Comparison of ENCODE assay signal across 18 cellular contexts in genomic region chr17:45771473-45771959, GRCh38. TPM values are rescaled to one million over a fixed set of nuclear protein-coding genes. Genes with fewer than 3 reads are reported as not detected.
A peak's percentile ranks its signal among the peaks of the same experiment; 100 is the strongest.
DNase-seq lines count a peak whose midpoint lies in the region; ATAC-seq, FAIRE-seq and TF ChIP-seq lines count a peak whose summit lies in the region.
"Had no signal": no experiment of that assay in that cellular context is flagged by ENCODE, and none has a peak within 500 bp of the region (broad histone marks: within the 10 kb centered on the region; RNA-seq: fewer than 3 reads in every experiment).

No MANE protein-coding gene starts in this region.

- CTCF ChIA-PET in HEK293 (lab: Yijun Ruan, JAX) (interaction anchor here (0.5 to 6.1 kb wide), 7 partner anchors 11 to 1071 kb away, joined by 3 to 53 read pairs (median 4); partner anchors contain the start of gene CRHR1), H1 (lab: Charles Lee; ENCODE audit: partially characterized antibody) (interaction anchor here (0.8 to 6.6 kb wide), 28 partner anchors 9 to 407 kb away, joined by 3 to 84 read pairs (median 5); partner anchors contain the start of gene CRHR1)

- H4K5ac ChIP-seq in H1 (ENCODE audit: insufficient read length, low read depth, low read length), result peak overlapping the region; percentile 22

- H3K4ac ChIP-seq in H1 (replicated peaks; ENCODE audit: insufficient read length, low read depth, low read length), result no peak overlapping the region
- H3K4ac ChIP-seq in neuronal stem cell (ENCODE audit: low read length), result no peak overlapping the region

- POLR2A ChIA-PET in HEK293 (lab: Yijun Ruan, JAX), result interaction anchor here (1.2 kb wide), 1 partner anchor 12 kb away, joined by 3 read pairs; the partner anchor contains the start of gene CRHR1
- POLR2A ChIA-PET in H1 (lab: Charles Lee; ENCODE audit: partially characterized antibody), result interaction anchor here (1.5 to 5.3 kb wide), 2 partner anchors 12 to 15 kb away, joined by 4 to 23 read pairs; partner anchors contain the start of gene CRHR1

- H3K79me1 ChIP-seq in H1 (ENCODE audit: low read depth, low read length) (no peaks in the 10 kb centered on the region), neuronal stem cell (ENCODE audit: low read depth, low read length) (no peaks in the 10 kb centered on the region)

- H2AFZ ChIP-seq in H1 (ENCODE audit: low read length) (peak overlapping the region; percentile 35; the same call in 1 of the 2 replicates), neuronal stem cell (ENCODE audit: low read length) (peak overlapping the region; percentile 40)

- no peak for TF ChIP-seq POLR2A in H1 (IDR thresholded peaks at IDR 0.05; ENCODE audit: control extremely low read depth in 1 of 2, low read depth in 2 of 2, low read length in 2 of 2)

- FAIRE-seq in H1 (lab: Jason Lieb, UNC), result no peak
- FAIRE-seq in urothelium cell line (lab: Jason Lieb, UNC), result no peak
- FAIRE-seq: GM18507 had no signal

- TF ChIP-seq CTCF in HEK293 (tag by site-specific recombination; IDR thresholded peaks at IDR 0.05), result no peak
- no peak for TF ChIP-seq CTCF in H1 (IDR thresholded peaks at IDR 0.05; ENCODE audit: control extremely low read depth in 1 of 3, insufficient read depth in 1 of 3, low read depth in 1 of 3, low read length in 3 of 3)

- no peak overlapping the region for H2BK20ac ChIP-seq in H1 (ENCODE audit: low read length)

- TF ChIP-seq EP300 in H1 (IDR thresholded peaks at IDR 0.05; ENCODE audit: borderline replicate concordance in 1 of 2, low read depth in 2 of 2, low read length in 2 of 2), result no peak

- H3K27me3 ChIP-seq in H1 (replicated peaks in 1 of 4; ENCODE audit: control insufficient read depth in 3 of 4, extremely low read depth in 1 of 4, insufficient read depth in 3 of 4, low read length in 3 of 4) (no peaks in the 10 kb centered on the region), neuronal stem cell (ENCODE audit: control insufficient read depth in 3 of 3, insufficient read depth in 3 of 3, low read depth in 1 of 3, low read length in 3 of 3) (peaks cover 0 to 30% (median 0%) of the 10 kb centered on the region in 3 experiments)

- no peaks in the 10 kb centered on the region for H3K79me2 ChIP-seq in H1 (ENCODE audit: control insufficient read depth in 1 of 2, insufficient read depth in 2 of 2, low read length in 2 of 2)

- H2BK5ac ChIP-seq in H1 (ENCODE audit: low read depth, low read length) (no peak overlapping the region), neuronal stem cell (ENCODE audit: low read length) (peak overlapping the region; percentile 69)

- H3K36me3 ChIP-seq in HEK293 (ENCODE audit: control insufficient read depth in 2 of 2, insufficient read depth in 1 of 2, low read length in 2 of 2), result no peaks in the 10 kb centered on the region
- no peaks in the 10 kb centered on the region for H3K36me3 ChIP-seq in H1 (ENCODE audit: control insufficient read depth in 2 of 4, insufficient read depth in 4 of 4, low read length in 3 of 4)
- H3K36me3 ChIP-seq in neuronal stem cell (replicated peaks in 1 of 2; ENCODE audit: control insufficient read depth in 2 of 2, insufficient read depth in 2 of 2, low read length in 2 of 2), result no peaks in the 10 kb centered on the region

- H3K23ac ChIP-seq in H1 (ENCODE audit: insufficient read length), result no peak overlapping the region
- no peak overlapping the region for H3K23ac ChIP-seq in neuronal stem cell (ENCODE audit: low read depth, low read length, poor library complexity)

- H2BK120ac ChIP-seq in H1 (replicated peaks; ENCODE audit: low read depth, low read length) (no peak overlapping the region), neuronal stem cell (ENCODE audit: low read depth, low read length) (no peak overlapping the region)

- WGBS in H1 (ENCODE audit: extremely low coverage in 1 of 2, insufficient coverage in 1 of 2, insufficient read length in 1 of 2, insufficient replicate concordance in 2 of 2, low coverage in 1 of 2, low lambda C conversion rate in 2 of 2, missing lambda C conversion rate in 1 of 2), 2 experiments, result 29% methylated on average over 8 of the region's 8 CpGs; no CpG with 5 or more reads in 1 of the 2 experiments
- no CpG with 5 or more reads among the region's 8 CpGs for whole genome bisulfite sequencing in neuronal stem cell (ENCODE audit: extremely low coverage in 2 of 2, insufficient read length in 2 of 2, insufficient replicate concordance in 1 of 2), 2 donors

- no peaks in the 10 kb centered on the region for H4K20me1 ChIP-seq in H1 (replicated peaks in 1 of 2; ENCODE audit: control insufficient read depth in 1 of 2, insufficient read depth in 2 of 2, low read length in 2 of 2)

- peaks cover 1% of the 10 kb centered on the region; the same call in 1 of the 2 replicates for H3K23me2 ChIP-seq in H1 (ENCODE audit: low read depth, low read length)

- H2BK12ac ChIP-seq in H1 (ENCODE audit: low read depth, low read length), result peak overlapping the region; percentile 68; the same call in 1 of the 2 replicates
- H2BK12ac ChIP-seq in neuronal stem cell (ENCODE audit: low read length), result no peak overlapping the region

- no peak overlapping the region for H3K9ac ChIP-seq in H1 (replicated peaks in 1 of 4; ENCODE audit: extremely low read depth in 1 of 4, low read depth in 3 of 4, low read length in 3 of 4)
- no peak overlapping the region for H3K9ac ChIP-seq in neuronal stem cell (ENCODE audit: low read depth, low read length, poor library complexity)

- H4K91ac ChIP-seq in H1 (replicated peaks; ENCODE audit: insufficient read length, low read length) (no peak overlapping the region), neuronal stem cell (ENCODE audit: low read depth, low read length, poor library complexity) (no peak overlapping the region)

- no peaks in the 10 kb centered on the region for H3K4me1 ChIP-seq in HEK293 (ENCODE audit: control insufficient read depth, insufficient read depth, low read length)
- peaks cover 9 to 17% (median 13%) of the 10 kb centered on the region in 4 experiments for H3K4me1 ChIP-seq in H1 (replicated peaks in 1 of 4; ENCODE audit: control insufficient read depth in 3 of 4, insufficient read depth in 4 of 4, low read length in 3 of 4)
- H3K4me1 ChIP-seq in neuronal stem cell (ENCODE audit: control insufficient read depth in 2 of 2, insufficient read depth in 1 of 2, low read depth in 1 of 2, low read length in 2 of 2), result peaks cover 4 to 31% of the 10 kb centered on the region in 2 donors

- H3K9me3 ChIP-seq in HEK293 (ENCODE audit: control insufficient read depth, insufficient read depth, low read depth, low read length), result no peaks in the 10 kb centered on the region
- H3K9me3 ChIP-seq in H1 (ENCODE audit: insufficient read depth in 2 of 2, low read depth in 1 of 2, low read length in 1 of 2), result no peaks in the 10 kb centered on the region
- no peaks in the 10 kb centered on the region for H3K9me3 ChIP-seq in neuronal stem cell (replicated peaks in 1 of 2; ENCODE audit: control insufficient read depth in 2 of 2, insufficient read depth in 1 of 2, low read depth in 1 of 2, low read length in 2 of 2)

- no peak overlapping the region for H3K14ac ChIP-seq in H1 (ENCODE audit: insufficient read length)
- H3K14ac ChIP-seq in neuronal stem cell (ENCODE audit: low read length), result no peak overlapping the region

- H3K27ac ChIP-seq in HEK293 (ENCODE audit: extremely low read depth, low read depth, low read length), result no peak overlapping the region
- no peak overlapping the region for H3K27ac ChIP-seq in H1 (ENCODE audit: low read depth, low read length)
- H3K27ac ChIP-seq in neuronal stem cell (replicated peaks; ENCODE audit: low read length), result peak overlapping the region; percentile 76
- H3K27ac ChIP-seq: RWPE1 had no signal

- no peak for TF ChIP-seq RAD21 in H1 (IDR thresholded peaks at IDR 0.05 in 1 of 2, conservative IDR thresholded peaks at IDR 0.05 in 1 of 2; ENCODE audit: low read depth in 2 of 2, low read length in 2 of 2)

- H3K18ac ChIP-seq in H1 (ENCODE audit: extremely low read depth, low read length) (no peak overlapping the region; the same call in 1 of the 2 replicates), neuronal stem cell (ENCODE audit: low read length) (peak overlapping the region; percentile 13)

- ATAC-seq in HG02571 (IDR thresholded peaks at IDR 0.05; ENCODE audit: unreplicated experiment), result no peak
- ATAC-seq: T-helper 17 cell had no signal

- H2BK15ac ChIP-seq in H1 (ENCODE audit: low read length) (no peak overlapping the region), neuronal stem cell (ENCODE audit: low read length) (no peak overlapping the region)

- DNase-seq in NCI-H524 (lab: John Stamatoyannopoulos, UW) (peak; percentile 86 to 93), H1 (ENCODE audit: low read depth in 1 of 2, low spot score in 2 of 2) (peak in 1 of 2 experiments; percentile 55), neuronal stem cell (ENCODE audit: low spot score) (no peak), SW 1271 (lab: John Stamatoyannopoulos, UW) (no peak), urothelium cell line (ENCODE audit: low spot score) (no peak)
- DNase-seq: COR-L47, DMS53, MV-4-11, NCI-H1436, NCI-H2029, NCI-H526 treated with DMSO at 0.1 percent for 48 hours, T-helper 17 cell had no signal

- no peak overlapping the region for H3K4me3 ChIP-seq in HEK293 (ENCODE audit: low read depth, low read length)
- H3K4me3 ChIP-seq in H1 (ENCODE audit: extremely low read depth in 1 of 4, insufficient read depth in 2 of 4, low read depth in 3 of 4, low read length in 4 of 4), result peak overlapping the region in 1 of 4 experiments; percentile 42; a peak in 3 of 8 replicates
- H3K4me3 ChIP-seq in neuronal stem cell (ENCODE audit: low read length in 2 of 2), result no peak overlapping the region

- no peak overlapping the region for H3K56ac ChIP-seq in H1 (replicated peaks; ENCODE audit: insufficient read length, low read depth, low read length)

- H4K8ac ChIP-seq in H1 (ENCODE audit: extremely low read depth, insufficient read depth, low read length) (no peak overlapping the region), neuronal stem cell (ENCODE audit: low read depth, low read length) (no peak overlapping the region)

- H2AK5ac ChIP-seq in H1 (ENCODE audit: low read depth, low read length) (no peak overlapping the region), neuronal stem cell (ENCODE audit: low read depth, low read length) (no peak overlapping the region)

- H3K4me2 ChIP-seq in H1 (ENCODE audit: insufficient read depth in 1 of 2, low read depth in 2 of 2, low read length in 2 of 2) (peak overlapping the region; percentile 57 to 60), neuronal stem cell (ENCODE audit: insufficient read depth, low read length, poor library complexity, severe bottlenecking) (peak overlapping the region; percentile 66)

RNA-seq across cellular contexts. Expression of gene CRHR1, which starts 12.6 kb away (rescaled TPM):
- 0.55 and 0.56 TPM in 2 replicates for total RNA-seq in H1 (2021; fragmentation: NEBNext Ultra II Directional; extraction: Animal tissue kit (Norgen Biotek cat#: 25700))
- polyA plus RNA-seq in H1 (2011; rRNA removed), result 1.2 and 1.7 TPM in 2 replicates
- 1.3 TPM for polyA plus RNA-seq in H1 (2011; cell fraction: cytosol; rRNA removed)
- polyA plus RNA-seq in H1 (2011; cell fraction: nucleus; rRNA removed), result 2.9 TPM
- polyA plus RNA-seq in H1 (2012, experiment 1 of 2), result 0.37 to 1.0 TPM (median 0.62 TPM) in 4 replicates
- polyA plus RNA-seq in H1 (2012, experiment 2 of 2), result 0.56 TPM
- polyA plus RNA-seq in H1 (2013, experiment 1 of 2), result 0.53 TPM
- 0.42 TPM for polyA plus RNA-seq in H1 (2013, experiment 2 of 2)
- polyA minus RNA-seq in H1 (2011; rRNA and poly(A)+ RNA removed), result 0.66 and 3.0 TPM in 2 replicates
- polyA minus RNA-seq in H1 (2011; cell fraction: cytosol; rRNA and poly(A)+ RNA removed), result not detected
- polyA minus RNA-seq in H1 (2011; cell fraction: nucleus; rRNA and poly(A)+ RNA removed), result 1.1 TPM
- 2.5 TPM for polyA plus RNA-seq in neuronal stem cell (2013, experiment 1 of 2)
- 2.4 TPM for polyA plus RNA-seq in neuronal stem cell (2013, experiment 2 of 2)
- total RNA-seq: G401, HT1080, T-helper 17 cell had no signal

Comparison
In these comparisons a context has a peak if more than half of its experiments do, and no peak if none do; other contexts are left out.
1. DNase-seq: peak in NCI-H524 (2 of 2); none in neuronal stem cell (single experiment), SW 1271 (0 of 2) and urothelium cell line (single experiment).